Comparison of ENCODE assay signal across 8 cellular contexts in genomic region chr11:62540804-62541671, GRCh38. TPM values are rescaled to one million over a fixed set of nuclear protein-coding genes. Genes with fewer than 3 reads are reported as not detected.
DNase-seq lines count a peak whose midpoint lies in the region; ATAC-seq and TF ChIP-seq lines count a peak whose summit lies in the region.

No MANE protein-coding gene starts in this region.

- peaks cover 0 to 24% (median 17%) of the 10 kb centered on the region in 5 donors for H3K36me3 ChIP-seq in subcutaneous abdominal adipose tissue (ENCODE audit: control insufficient read depth in 5 of 5, insufficient read depth in 5 of 5, low read length in 5 of 5)

- peak overlapping the region; percentile 95 for H3K4me3 Mint-ChIP-seq in activated B cell treated with CpG ODN at 0.5 μM for 24 hours

- CTCF ChIA-PET in activated B cell treated with CpG ODN at 0.5 μM for 24 hours (lab: Charles Lee), result interaction anchor here (1.2 to 11.6 kb wide), 6 partner anchors 15 to 324 kb away, joined by 3 to 192 read pairs (median 22); partner anchors contain the start of gene TUT1

- no peaks in the 10 kb centered on the region for H3K27me3 ChIP-seq in subcutaneous abdominal adipose tissue (ENCODE audit: control insufficient read depth in 5 of 5, insufficient read depth in 4 of 5, low read length in 5 of 5)

- H3K27ac Mint-ChIP-seq in activated B cell treated with CpG ODN at 0.5 μM for 24 hours, result peak overlapping the region; percentile 97

- peaks cover 18% of the 10 kb centered on the region for H3K36me3 Mint-ChIP-seq in activated B cell treated with CpG ODN at 0.5 μM for 24 hours (ENCODE audit: low read depth)

- intact Hi-C loops in activated B cell treated with CpG ODN at 0.5 μM for 24 hours (cut with micrococcal nuclease) (loop anchor here (1.0 to 5.0 kb wide), 7 partner anchors 10 to 97 kb away; partner anchors contain the start of gene TUT1), left cardiac atrium (cut with DNase I) (loop anchor here (5.0 to 10.0 kb wide), 4 partner anchors 34 to 146 kb away; no protein-coding TSS in a partner anchor)

- peak; percentile 46 to 56 for DNase-seq in stimulated activated CD4-positive, alpha-beta T cell treated with anti-CD3 and anti-CD28 coated beads, Interleukin-2, amount 100 ng/mL, for 24 hours
- no peak for DNase-seq in stimulated activated CD4-positive, alpha-beta T cell treated with anti-CD3 and anti-CD28 coated beads, Interleukin-12 subunit alpha, Interleukin-12 subunit beta, amount 100 ng/mL, for 4 hours
- DNase-seq in activated B cell treated with CpG ODN at 0.5 μM for 24 hours, result peak; percentile 64
- peak; percentile 47 for DNase-seq in left cardiac atrium
- DNase-seq in NCI-H2029 (lab: John Stamatoyannopoulos, UW), result no peak

- H3K4me1 ChIP-seq in subcutaneous abdominal adipose tissue (ENCODE audit: control insufficient read depth in 5 of 5, insufficient read depth in 5 of 5, low read length in 5 of 5), result peaks cover 36 to 93% (median 86%) of the 10 kb centered on the region in 5 donors

- POLR2A ChIA-PET in activated B cell treated with CpG ODN at 0.5 μM for 24 hours (lab: Charles Lee), result interaction anchor here (0.5 to 10.1 kb wide), 13 partner anchors 12 to 340 kb away, joined by 3 to 183 read pairs (median 8); partner anchors contain the start of genes C11orf98, CSKMT, EEF1G and INTS5

- H3K27me3 Mint-ChIP-seq in activated B cell treated with CpG ODN at 0.5 μM for 24 hours, result no peaks in the 10 kb centered on the region

- H3K9ac ChIP-seq in subcutaneous abdominal adipose tissue (ENCODE audit: low read length in 5 of 5), result peak overlapping the region in 4 of 5 donors; percentile 62 to 99 (median 82)

- peaks cover 71% of the 10 kb centered on the region for H3K4me1 Mint-ChIP-seq in activated B cell treated with CpG ODN at 0.5 μM for 24 hours

- ATAC-seq in HG03108 (IDR thresholded peaks at IDR 0.05; ENCODE audit: unreplicated experiment), result peak; percentile 33
- peak; percentile 66 for ATAC-seq in activated B cell treated with CpG ODN at 0.5 μM for 24 hours (ENCODE audit: low read depth)
- no peak for ATAC-seq in left cardiac atrium
- ATAC-seq in GM21526 (IDR thresholded peaks at IDR 0.05; ENCODE audit: low FRiP score, unreplicated experiment), result no peak

- peak overlapping the region; percentile 100 for H3K27ac ChIP-seq in subcutaneous abdominal adipose tissue (ENCODE audit: low read depth, low read length)

- H3K4me3 ChIP-seq in subcutaneous abdominal adipose tissue (ENCODE audit: low read depth in 1 of 5, low read length in 5 of 5), result peak overlapping the region; percentile 87 to 100 (median 97)

- no peak for TF ChIP-seq CTCF in activated B cell treated with CpG ODN at 0.5 μM for 24 hours (IDR thresholded peaks at IDR 0.05)

- H3K9me3 ChIP-seq in subcutaneous abdominal adipose tissue (ENCODE audit: control insufficient read depth in 5 of 5, low read length in 5 of 5), result no peaks in the 10 kb centered on the region

- H3K9me3 Mint-ChIP-seq in activated B cell treated with CpG ODN at 0.5 μM for 24 hours, result no peaks in the 10 kb centered on the region

RNA-seq across cellular contexts. Expression of gene AHNAK, which starts 5.6 kb away (rescaled TPM):
- 246 and 248 TPM in 2 replicates for total RNA-seq in activated B cell treated with CpG ODN at 0.5 μM for 24 hours
- 100 to 1,000 TPM; 329 to 404 TPM for total RNA-seq in left cardiac atrium

RNA-seq across cellular contexts. Expression of gene EEF1G, which starts 32.7 kb away (rescaled TPM):
- 2,373 and 2,524 TPM in 2 replicates for total RNA-seq in activated B cell treated with CpG ODN at 0.5 μM for 24 hours
- total RNA-seq in left cardiac atrium, result 100 to 1,000 TPM; 833 to 894 TPM

RNA-seq across cellular contexts. Expression of gene TUT1, which starts 50.3 kb away (rescaled TPM):
- total RNA-seq in activated B cell treated with CpG ODN at 0.5 μM for 24 hours (27.8 and 30.9 TPM in 2 replicates), left cardiac atrium (10 to 100 TPM in 1 of 2 donors, 1 to 10 TPM in 1; 9.6 to 11.5 TPM)

Comparison
In these comparisons a context has a peak if more than half of its experiments do, and no peak if none do; other contexts are left out.
1. DNase-seq: peak in stimulated activated CD4-positive, alpha-beta T cell treated with anti-CD3 and anti-CD28 coated beads, Interleukin-2, amount 100 ng/mL, for 24 hours (2 of 2), activated B cell treated with CpG ODN at 0.5 μM for 24 hours (single experiment) and left cardiac atrium (single experiment); none in stimulated activated CD4-positive, alpha-beta T cell treated with anti-CD3 and anti-CD28 coated beads, Interleukin-12 subunit alpha, Interleukin-12 subunit beta, amount 100 ng/mL, for 4 hours (single experiment) and NCI-H2029 (single experiment).
2. ATAC-seq: peak in HG03108 (single experiment) and activated B cell treated with CpG ODN at 0.5 μM for 24 hours (single experiment); none in left cardiac atrium (0 of 2) and GM21526 (single experiment).